13 cellular contexts compared by ENCODE assay signal in genomic region chr5:135232958-135233357, GRCh38.
DNase-seq lines count a peak whose midpoint lies in the region; ATAC-seq lines count a peak whose summit lies in the region.
"Had no signal": no experiment of that assay in that cellular context is flagged by ENCODE, and none has a peak within 500 bp of the region (broad histone marks: within the 10 kb centered on the region; RNA-seq: fewer than 3 reads in every experiment).

No MANE protein-coding gene starts in this region.

- ATAC-seq in HG02571 (IDR thresholded peaks at IDR 0.05; ENCODE audit: unreplicated experiment), result no peak
- ATAC-seq: left lobe of liver had no signal

- peak overlapping the region; percentile 37; the same call in 1 of the 2 replicates for H3K4me2 ChIP-seq in BLaER1
- H3K4me2 ChIP-seq in neuronal stem cell (ENCODE audit: insufficient read depth, low read length, poor library complexity, severe bottlenecking), result no peak overlapping the region

- H3K9ac ChIP-seq in BLaER1, result no peak overlapping the region
- H3K9ac ChIP-seq in neuronal stem cell (ENCODE audit: low read depth, low read length, poor library complexity), result no peak overlapping the region

- H3K36me3 ChIP-seq in BLaER1, result no peaks in the 10 kb centered on the region
- H3K36me3 ChIP-seq in esophagus (ENCODE audit: control insufficient read depth in 2 of 2, insufficient read depth in 2 of 2, low read length in 1 of 2), result no peaks in the 10 kb centered on the region
- H3K36me3 ChIP-seq in neuronal stem cell (replicated peaks in 1 of 2; ENCODE audit: control insufficient read depth in 2 of 2, insufficient read depth in 2 of 2, low read length in 2 of 2), result no peaks in the 10 kb centered on the region
- H3K36me3 ChIP-seq: brain microvascular endothelial cell had no signal

- H2AFZ ChIP-seq in neuronal stem cell (ENCODE audit: low read length), result no peak overlapping the region

- H2BK5ac ChIP-seq in neuronal stem cell (ENCODE audit: low read length), result peak overlapping the region; percentile 17

- no peaks in the 10 kb centered on the region for H3K79me1 ChIP-seq in neuronal stem cell (ENCODE audit: low read depth, low read length)

- 38 to 46% methylated on average over 8 of the region's 8 CpGs for WGBS in esophagus, 2 donors
- WGBS in neuronal stem cell (ENCODE audit: extremely low coverage in 2 of 2, insufficient read length in 2 of 2, insufficient replicate concordance in 1 of 2), 2 donors, result no CpG with 5 or more reads among the region's 8 CpGs

- no peak overlapping the region for H2BK120ac ChIP-seq in neuronal stem cell (ENCODE audit: low read depth, low read length)

- no peak overlapping the region for H3K23ac ChIP-seq in neuronal stem cell (ENCODE audit: low read depth, low read length, poor library complexity)

- H2AK5ac ChIP-seq in neuronal stem cell (ENCODE audit: low read depth, low read length), result peak overlapping the region; percentile 11

- H4K20me1 ChIP-seq in BLaER1, result no peaks in the 10 kb centered on the region

- H4K91ac ChIP-seq in neuronal stem cell (ENCODE audit: low read depth, low read length, poor library complexity), result no peak overlapping the region

- H3K27ac ChIP-seq in BLaER1 (peak overlapping the region; percentile 55; the same call in 1 of the 2 replicates), esophagus (ENCODE audit: low read depth in 2 of 2, low read length in 1 of 2) (peak overlapping the region; percentile 80 to 81), neuronal stem cell (replicated peaks; ENCODE audit: low read length) (no peak overlapping the region)
- H3K27ac ChIP-seq: brain microvascular endothelial cell, HL-60 had no signal

- H4K8ac ChIP-seq in neuronal stem cell (ENCODE audit: low read depth, low read length), result no peak overlapping the region

- H3K4me3 ChIP-seq in BLaER1 (no peak overlapping the region), esophagus (ENCODE audit: low read depth in 1 of 2, low read length in 2 of 2) (no peak overlapping the region), neuronal stem cell (ENCODE audit: low read length in 2 of 2) (no peak overlapping the region)

- H3K4ac ChIP-seq in neuronal stem cell (ENCODE audit: low read length), result no peak overlapping the region

- peaks cover 73% of the 10 kb centered on the region for H3K4me1 ChIP-seq in BLaER1
- peaks cover 23 to 44% of the 10 kb centered on the region in 2 donors for H3K4me1 ChIP-seq in esophagus (ENCODE audit: control insufficient read depth in 2 of 2, insufficient read depth in 2 of 2, low read length in 1 of 2)
- peaks cover 0 to 9% of the 10 kb centered on the region in 2 donors for H3K4me1 ChIP-seq in neuronal stem cell (ENCODE audit: control insufficient read depth in 2 of 2, insufficient read depth in 1 of 2, low read depth in 1 of 2, low read length in 2 of 2)

- H3K9me3 ChIP-seq in BLaER1 (peaks cover 7% of the 10 kb centered on the region; the same call in 1 of the 2 replicates), esophagus (ENCODE audit: control insufficient read depth in 2 of 2, insufficient read depth in 1 of 2, low read depth in 1 of 2, low read length in 1 of 2) (peaks cover 0 to 2% of the 10 kb centered on the region in 2 donors), neuronal stem cell (replicated peaks in 1 of 2; ENCODE audit: control insufficient read depth in 2 of 2, insufficient read depth in 1 of 2, low read depth in 1 of 2, low read length in 2 of 2) (no peaks in the 10 kb centered on the region)

- no peak overlapping the region for H2BK12ac ChIP-seq in neuronal stem cell (ENCODE audit: low read length)

- H2BK15ac ChIP-seq in neuronal stem cell (ENCODE audit: low read length), result no peak overlapping the region

- H3K18ac ChIP-seq in neuronal stem cell (ENCODE audit: low read length), result peak overlapping the region; percentile 11

- H3K27me3 ChIP-seq in BLaER1, result no peaks in the 10 kb centered on the region
- H3K27me3 ChIP-seq in esophagus (ENCODE audit: control insufficient read depth in 1 of 2, insufficient read depth in 2 of 2, low read length in 2 of 2), result no peaks in the 10 kb centered on the region
- peaks cover 0 to 42% (median 0%) of the 10 kb centered on the region in 3 experiments for H3K27me3 ChIP-seq in neuronal stem cell (ENCODE audit: control insufficient read depth in 3 of 3, insufficient read depth in 3 of 3, low read depth in 1 of 3, low read length in 3 of 3)
- H3K27me3 ChIP-seq: brain microvascular endothelial cell had no signal

- DNase-seq in NCI-H2196 (lab: John Stamatoyannopoulos, UW; ENCODE audit: unreplicated experiment) (peak; percentile 34), neuronal stem cell (ENCODE audit: low spot score) (no peak), NOMO-1 (lab: John Stamatoyannopoulos, UW; ENCODE audit: unreplicated experiment in 2 of 2) (no peak), D341Med (ENCODE audit: low spot score) (no peak)
- no peak for DNase-seq in stimulated activated CD4-positive, alpha-beta T cell treated with anti-CD3 and anti-CD28 coated beads, Interleukin-4, amount 100 ng/mL, for 1 hour
- DNase-seq: activated effector memory CD4-positive, alpha-beta T cell treated with Interleukin-2 at 50 U/mL for 16 hours; brain microvascular endothelial cell; NCI-H2081 had no signal

- peak overlapping the region; percentile 25 for H3K14ac ChIP-seq in neuronal stem cell (ENCODE audit: low read length)
